ENCODE assay signal across 10 cellular contexts in the genomic region with DNA sequence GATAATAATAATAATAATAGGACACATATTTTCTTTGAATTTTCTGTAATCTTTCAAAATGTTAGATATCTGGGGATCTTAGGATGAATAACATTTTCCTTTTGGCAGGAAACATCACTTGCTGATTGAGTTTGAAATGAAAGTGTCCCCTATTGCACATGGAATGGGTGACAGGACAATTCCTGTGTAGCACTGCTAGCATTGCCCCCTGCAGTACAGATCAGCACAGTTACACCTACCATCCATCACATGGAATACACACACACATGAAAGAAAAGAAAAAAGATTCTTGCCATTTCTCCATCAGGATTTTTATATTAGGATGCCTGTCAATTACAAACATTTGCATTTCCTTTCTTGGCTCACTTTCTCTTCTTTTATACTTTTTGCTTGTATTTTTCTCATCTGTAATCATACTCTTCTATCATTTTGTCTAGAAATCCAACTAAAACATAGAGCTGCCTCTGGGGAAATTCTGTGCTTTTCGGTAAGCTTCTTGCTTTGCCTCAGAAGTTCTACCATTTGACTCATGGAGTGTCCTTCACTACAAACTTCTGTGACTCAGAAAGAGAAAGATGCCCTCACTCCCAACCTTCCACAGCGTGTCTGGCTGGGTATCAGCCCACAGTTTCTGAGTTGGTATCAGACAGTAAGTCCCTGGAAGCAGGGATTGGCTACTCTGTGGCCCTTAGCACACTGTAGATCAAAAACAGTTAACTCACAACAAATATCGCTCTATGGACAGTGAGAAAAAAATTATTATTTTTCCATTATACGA.
DNase-seq lines count a peak whose midpoint lies in the region; ATAC-seq, FAIRE-seq and TF ChIP-seq lines count a peak whose summit lies in the region.
"Had no signal": no experiment of that assay in that cellular context is flagged by ENCODE, and none has a peak within 500 bp of the region (broad histone marks: within the 10 kb centered on the region; RNA-seq: fewer than 3 reads in every experiment).

No MANE protein-coding gene starts in this region.

- TF ChIP-seq POLR2A in H54 (IDR thresholded peaks at IDR 0.05; ENCODE audit: low read depth, low read length) (no peak), uterus (IDR thresholded peaks at IDR 0.05) (no peak), tibial nerve (IDR thresholded peaks at IDR 0.05) (no peak)

- TF ChIP-seq EP300 in tibial nerve (IDR thresholded peaks at IDR 0.05): no peak

- DNase-seq in H54 (ENCODE audit: insufficient read length, low spot score): no peak
- DNase-seq in MG63: peak; percentile 41
- peak; percentile 22 for DNase-seq in kidney tubule cell (ENCODE audit: low spot score)
- DNase-seq in NAMALWA (ENCODE audit: low spot score): no peak
- no peak for DNase-seq in uterus
- no peak for DNase-seq in tibial nerve (ENCODE audit: low spot score in 2 of 2)
- DNase-seq in NOMO-1 (lab: John Stamatoyannopoulos, UW; ENCODE audit: unreplicated experiment in 2 of 2): no peak
- DNase-seq: GOT3; stimulated activated CD4-positive, alpha-beta T cell treated with anti-CD3 and anti-CD28 coated beads, Interleukin-4, amount 100 ng/mL, for 4 hours had no signal

- H3K36me3 ChIP-seq in MG63 (no peaks in the 10 kb centered on the region), uterus (no peaks in the 10 kb centered on the region), tibial nerve (no peaks in the 10 kb centered on the region)

- H3K27ac ChIP-seq in uterus: no peak overlapping the region
- H3K27ac ChIP-seq in tibial nerve: no peak overlapping the region

- H3K4me1 ChIP-seq in uterus (no peaks in the 10 kb centered on the region), tibial nerve (no peaks in the 10 kb centered on the region)

- peak; percentile 53 for FAIRE-seq in H54 (lab: Jason Lieb, UNC)

- 84 to 88% methylated on average over 4 of the region's 4 CpGs for WGBS in tibial nerve, 2 donors

- TF ChIP-seq CTCF in uterus (IDR thresholded peaks at IDR 0.05) (no peak), tibial nerve (IDR thresholded peaks at IDR 0.05) (no peak)

- H3K27me3 ChIP-seq in MG63 (no peaks in the 10 kb centered on the region), uterus (no peaks in the 10 kb centered on the region), tibial nerve (no peaks in the 10 kb centered on the region)

- H3K9me3 ChIP-seq in MG63: no peaks in the 10 kb centered on the region
- H3K9me3 ChIP-seq in uterus: no peaks in the 10 kb centered on the region
- H3K9me3 ChIP-seq in tibial nerve: no peaks in the 10 kb centered on the region

- peak; percentile 59 for ATAC-seq in GM18498 (IDR thresholded peaks at IDR 0.05; ENCODE audit: unreplicated experiment)

- no peak overlapping the region for H3K4me3 ChIP-seq in MG63
- H3K4me3 ChIP-seq in uterus: no peak overlapping the region
- no peak overlapping the region for H3K4me3 ChIP-seq in tibial nerve

- intact Hi-C loops in uterus (cut with DNase I; ENCODE audit: low total_unique reads): no loop called here

Comparison
In these comparisons a context has a peak if more than half of its experiments do, and no peak if none do; other contexts are left out.
1. DNase-seq: peak in MG63 (single experiment) and kidney tubule cell (single experiment); none in H54 (single experiment), NAMALWA (single experiment), uterus (0 of 2), tibial nerve (0 of 2) and NOMO-1 (0 of 2).